Comparison of ENCODE assay signal across 8 cellular contexts in the genomic region with DNA sequence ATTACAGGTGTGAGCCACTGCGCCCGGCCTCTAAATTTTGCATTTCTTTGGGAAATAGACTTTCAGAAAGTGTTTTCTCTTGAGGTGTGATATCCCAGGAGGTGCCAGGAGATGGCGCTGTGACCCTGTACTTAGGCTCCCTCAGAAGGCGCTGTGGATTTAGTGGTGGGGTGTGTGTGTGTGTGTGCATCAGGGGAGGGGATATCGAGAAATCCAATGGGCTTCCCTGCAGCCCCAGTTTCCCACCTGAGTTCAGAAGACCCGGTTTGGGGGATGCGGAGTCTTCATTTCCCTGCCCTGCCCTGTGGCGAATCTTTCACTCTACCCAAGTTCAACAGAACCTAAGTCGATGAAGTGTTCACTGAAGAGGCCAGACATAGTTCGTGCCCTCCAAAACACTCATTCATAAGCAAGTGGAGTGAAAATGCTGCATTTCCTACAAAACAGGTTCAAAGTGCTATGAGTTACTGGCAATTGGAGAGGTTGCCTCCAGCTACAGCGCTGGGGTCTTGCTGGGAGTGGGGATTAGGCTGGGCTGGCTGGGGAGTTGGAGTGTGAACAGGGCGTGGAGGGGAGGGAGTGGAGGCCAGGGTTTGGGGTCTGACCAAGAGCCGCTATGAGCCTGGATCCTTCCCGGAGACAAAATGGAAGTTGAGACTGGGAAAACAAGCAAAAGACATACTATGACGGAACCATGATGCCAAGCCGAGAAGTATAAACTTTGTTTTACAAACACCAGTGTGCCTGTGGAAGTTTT. TPM values are rescaled to one million over a fixed set of nuclear protein-coding genes. Genes with fewer than 3 reads are reported as not detected.
DNase-seq lines count a peak whose midpoint lies in the region; ATAC-seq and TF ChIP-seq lines count a peak whose summit lies in the region.

No MANE protein-coding gene starts in this region.

- no peak overlapping the region for H3K9ac ChIP-seq in mammary epithelial cell (ENCODE audit: insufficient read depth, low read length)

- in situ Hi-C loops in mammary epithelial cell (cut with MboI; ENCODE audit: low sequenced_read_pairs in 2 of 2): no loop called here

- H3K4me3 ChIP-seq in WI38 (ENCODE audit: low read depth, low read length) (no peak overlapping the region), mammary epithelial cell (replicated peaks in 1 of 3; ENCODE audit: insufficient read depth in 1 of 3, low read depth in 2 of 3, low read length in 3 of 3) (no peak overlapping the region)

- H3K27ac ChIP-seq in mammary epithelial cell (ENCODE audit: insufficient read depth, low read depth, low read length): no peak overlapping the region

- H4K20me1 ChIP-seq in mammary epithelial cell (ENCODE audit: insufficient read depth, low read length): no peaks in the 10 kb centered on the region

- dilution Hi-C loops in mammary epithelial cell (cut with HindIII; ENCODE audit: low sequenced_read_pairs): no loop called here

- ATAC-seq in HG02623 (IDR thresholded peaks at IDR 0.05; ENCODE audit: unreplicated experiment): no peak

- WGBS in mammary epithelial cell (ENCODE audit: low coverage, missing lambda C conversion rate): 47% methylated on average over 14 of the region's 16 CpGs

- no peak overlapping the region for H2AFZ ChIP-seq in mammary epithelial cell (ENCODE audit: low read depth, low read length)

- H3K79me2 ChIP-seq in mammary epithelial cell (ENCODE audit: insufficient read depth, low read length): no peaks in the 10 kb centered on the region

- H3K27me3 ChIP-seq in mammary epithelial cell (ENCODE audit: insufficient read depth, low read length): no peaks in the 10 kb centered on the region

- no peaks in the 10 kb centered on the region for H3K36me3 ChIP-seq in mammary epithelial cell (ENCODE audit: insufficient read depth, low read length)

- DNase-seq in NCI-H2081 (lab: John Stamatoyannopoulos, UW) (peak; percentile 56 to 59), NCI-H2081 treated with DMSO at 0.1 percent for 48 hours (lab: John Stamatoyannopoulos, UW) (no peak), NCI-H1930 (lab: John Stamatoyannopoulos, UW) (peak; percentile 16 to 43), mammary epithelial cell (peak; percentile 43), left kidney (ENCODE audit: low read depth, low spot score) (peak; percentile 78)
- peak; percentile 49 to 67 for DNase-seq in stimulated activated CD4-positive, alpha-beta T cell treated with anti-CD3 and anti-CD28 coated beads, Interleukin-4, amount 100 ng/mL, for 48 hours (ENCODE audit: low read depth in 2 of 2)

- TF ChIP-seq CTCF in WI38 (IDR thresholded peaks at IDR 0.05; ENCODE audit: low read depth, low read length): peak; percentile 78
- TF ChIP-seq CTCF in mammary epithelial cell (conservative IDR thresholded peaks at IDR 0.05 in 1 of 2, IDR thresholded peaks at IDR 0.05 in 1 of 2; ENCODE audit: extremely low read depth in 1 of 2, insufficient read depth in 1 of 2, low read depth in 1 of 2, low read length in 2 of 2): peak; percentile 67 to 79

- intact Hi-C loops in mammary epithelial cell (cut with micrococcal nuclease): loop anchor here (1.0 to 2.0 kb wide), 5 partner anchors 24 to 176 kb away; no protein-coding TSS in a partner anchor

- no TSS peak for BruUV-seq in mammary epithelial cell (replicated peaks; lab: Mats Ljungman, UMichigan)

- CTCF ChIA-PET in mammary epithelial cell (lab: Charles Lee; ENCODE audit: low non-redundant PET): interaction anchor here (0.6 to 1.3 kb wide), 2 partner anchors 85 to 127 kb away, joined by 5 to 7 read pairs; no protein-coding TSS in a partner anchor

- peaks cover 19% of the 10 kb centered on the region for H3K4me1 ChIP-seq in mammary epithelial cell (ENCODE audit: insufficient read depth, low read length)

- H3K4me2 ChIP-seq in mammary epithelial cell (ENCODE audit: insufficient read depth, low read depth, low read length): no peak overlapping the region

- H3K9me3 ChIP-seq in mammary epithelial cell (replicated peaks; ENCODE audit: insufficient read depth, low read length): no peaks in the 10 kb centered on the region

RNA-seq across cellular contexts. Expression of a gene that starts 6.5 kb away (rescaled TPM):
- not detected for total RNA-seq in mammary epithelial cell
- polyA plus RNA-seq in mammary epithelial cell: not detected
- polyA minus RNA-seq in mammary epithelial cell: not detected

RNA-seq across cellular contexts. Expression of a gene that starts 21.5 kb away (rescaled TPM):
- not detected for total RNA-seq in mammary epithelial cell
- polyA plus RNA-seq in mammary epithelial cell: not detected
- not detected for polyA minus RNA-seq in mammary epithelial cell

RNA-seq across cellular contexts. Expression of a gene that starts 27.6 kb away (rescaled TPM):
- total RNA-seq in mammary epithelial cell: under 1 TPM; under 0.01 to 0.45 TPM
- 0.85 TPM for polyA plus RNA-seq in mammary epithelial cell
- polyA minus RNA-seq in mammary epithelial cell: not detected
